Comparison of ENCODE assay signal across 17 cellular contexts in genomic region chr10:132355297-132355696, GRCh38. TPM values are rescaled to one million over a fixed set of nuclear protein-coding genes. Genes with fewer than 3 reads are reported as not detected.
A peak's percentile ranks its signal among the peaks of the same experiment; 100 is the strongest.
DNase-seq lines count a peak whose midpoint lies in the region; ATAC-seq and TF ChIP-seq lines count a peak whose summit lies in the region.
"Had no signal": no experiment of that assay in that cellular context is flagged by ENCODE, and none has a peak within 500 bp of the region (broad histone marks: within the 10 kb centered on the region; RNA-seq: fewer than 3 reads in every experiment).

No MANE protein-coding gene starts in this region.

- peaks cover 10% of the 10 kb centered on the region for H4K20me1 ChIP-seq in osteoblast (ENCODE audit: insufficient read depth, low read length)

- H3K4me1 Mint-ChIP-seq in dendritic cell treated with granulocyte-macrophage colony-stimulating factor and Interleukin-4, amounts not matched to agents 40 ng/mL and 50 ng/mL, for 4 days (ENCODE audit: low read depth): peaks cover 28% of the 10 kb centered on the region

- intact Hi-C loops in dendritic cell treated with granulocyte-macrophage colony-stimulating factor and Interleukin-4, amounts not matched to agents 40 ng/mL and 50 ng/mL, for 4 days (cut with micrococcal nuclease): no loop called here
- intact Hi-C loops in esophagus squamous epithelium (cut with DNase I): no loop called here

- peak overlapping the region; percentile 49 for H3K4me3 Mint-ChIP-seq in dendritic cell treated with granulocyte-macrophage colony-stimulating factor and Interleukin-4, amounts not matched to agents 40 ng/mL and 50 ng/mL, for 4 days
- H3K4me3 Mint-ChIP-seq: CD8-positive, alpha-beta memory T cell had no signal

- H3K79me2 ChIP-seq in osteoblast (ENCODE audit: insufficient read depth, low read length): no peaks in the 10 kb centered on the region

- H3K27ac Mint-ChIP-seq in dendritic cell treated with granulocyte-macrophage colony-stimulating factor and Interleukin-4, amounts not matched to agents 40 ng/mL and 50 ng/mL, for 4 days: peak overlapping the region; percentile 71
- H3K27ac Mint-ChIP-seq: CD8-positive, alpha-beta memory T cell had no signal

- H2AFZ ChIP-seq in osteoblast (ENCODE audit: low read length): no peak overlapping the region

- TF ChIP-seq CTCF in Peyer's patch (IDR thresholded peaks at IDR 0.05) (no peak), osteoblast (IDR thresholded peaks at IDR 0.05; ENCODE audit: extremely low read depth, low read depth, low read length) (no peak), suprapubic skin (IDR thresholded peaks at IDR 0.05) (no peak), esophagus squamous epithelium (IDR thresholded peaks at IDR 0.05) (no peak)

- peaks cover 67% of the 10 kb centered on the region for H3K36me3 Mint-ChIP-seq in dendritic cell treated with granulocyte-macrophage colony-stimulating factor and Interleukin-4, amounts not matched to agents 40 ng/mL and 50 ng/mL, for 4 days (ENCODE audit: low read depth)
- H3K36me3 Mint-ChIP-seq: CD8-positive, alpha-beta memory T cell had no signal

- TF ChIP-seq EP300 in suprapubic skin (IDR thresholded peaks at IDR 0.05): no peak

- no peak overlapping the region for H3K4me2 ChIP-seq in osteoblast (ENCODE audit: insufficient read depth, low read length)
- H3K4me2 ChIP-seq: A549 had no signal

- no peaks in the 10 kb centered on the region for H3K4me1 ChIP-seq in Peyer's patch
- no peaks in the 10 kb centered on the region for H3K4me1 ChIP-seq in osteoblast (ENCODE audit: insufficient read depth, low read length)
- no peaks in the 10 kb centered on the region for H3K4me1 ChIP-seq in suprapubic skin
- no peaks in the 10 kb centered on the region for H3K4me1 ChIP-seq in esophagus squamous epithelium
- H3K4me1 ChIP-seq: A549, BE2C, Caco-2 had no signal

- DNase-seq in Peyer's patch (peak in 2 of 3 donors; percentile 39 to 41), osteoblast (ENCODE audit: insufficient read length, low spot score, missing footprints) (peak; percentile 65), suprapubic skin (ENCODE audit: low spot score in 2 of 2) (peak; percentile 54 to 78), esophagus squamous epithelium (lab: John Stamatoyannopoulos, UW) (no peak), NCI-H524 (lab: John Stamatoyannopoulos, UW) (no peak)
- DNase-seq: BE2C; Caco-2; CD8-positive, alpha-beta memory T cell; DMS53; GF-D8 had no signal

- no peak overlapping the region for H3K4me3 ChIP-seq in Peyer's patch
- H3K4me3 ChIP-seq in osteoblast (ENCODE audit: insufficient read depth, low read length): no peak overlapping the region
- no peak overlapping the region for H3K4me3 ChIP-seq in suprapubic skin
- no peak overlapping the region for H3K4me3 ChIP-seq in esophagus squamous epithelium
- H3K4me3 ChIP-seq: A549 had no signal

- H3K27me3 Mint-ChIP-seq in dendritic cell treated with granulocyte-macrophage colony-stimulating factor and Interleukin-4, amounts not matched to agents 40 ng/mL and 50 ng/mL, for 4 days: no peaks in the 10 kb centered on the region
- H3K27me3 Mint-ChIP-seq: CD8-positive, alpha-beta memory T cell had no signal

- no peaks in the 10 kb centered on the region for H3K36me3 ChIP-seq in Peyer's patch
- H3K36me3 ChIP-seq in osteoblast (ENCODE audit: insufficient read depth, low read length): no peaks in the 10 kb centered on the region
- H3K36me3 ChIP-seq in suprapubic skin: peaks cover 10% of the 10 kb centered on the region
- peaks cover 0 to 7% (median 0%) of the 10 kb centered on the region in 3 donors for H3K36me3 ChIP-seq in esophagus squamous epithelium
- H3K36me3 ChIP-seq: BE2C had no signal

- H3K27ac ChIP-seq in Peyer's patch: no peak overlapping the region
- H3K27ac ChIP-seq in osteoblast (ENCODE audit: low read depth, low read length): no peak overlapping the region
- no peak overlapping the region for H3K27ac ChIP-seq in suprapubic skin
- H3K27ac ChIP-seq in esophagus squamous epithelium: no peak overlapping the region
- H3K27ac ChIP-seq: A549, C4-2B had no signal

- 97% methylated on average over 9 of the region's 17 CpGs for WGBS in suprapubic skin
- 81 to 94% methylated on average over 3 of the region's 17 CpGs for WGBS in esophagus squamous epithelium, 2 donors

- TF ChIP-seq POLR2A in Peyer's patch (IDR thresholded peaks at IDR 0.05) (no peak), suprapubic skin (IDR thresholded peaks at IDR 0.05) (no peak), esophagus squamous epithelium (IDR thresholded peaks at IDR 0.05) (no peak)

- peaks cover 8% of the 10 kb centered on the region for H3K9me3 Mint-ChIP-seq in dendritic cell treated with granulocyte-macrophage colony-stimulating factor and Interleukin-4, amounts not matched to agents 40 ng/mL and 50 ng/mL, for 4 days
- H3K9me3 Mint-ChIP-seq: CD8-positive, alpha-beta memory T cell had no signal

- H3K27me3 ChIP-seq in Peyer's patch (no peaks in the 10 kb centered on the region), osteoblast (ENCODE audit: insufficient read depth, low read length) (no peaks in the 10 kb centered on the region), suprapubic skin (no peaks in the 10 kb centered on the region), esophagus squamous epithelium (no peaks in the 10 kb centered on the region)
- H3K27me3 ChIP-seq: BE2C had no signal

- no peaks in the 10 kb centered on the region for H3K9me3 ChIP-seq in Peyer's patch
- no peaks in the 10 kb centered on the region for H3K9me3 ChIP-seq in osteoblast (ENCODE audit: low read depth, low read length)
- no peaks in the 10 kb centered on the region for H3K9me3 ChIP-seq in suprapubic skin
- H3K9me3 ChIP-seq in esophagus squamous epithelium: no peaks in the 10 kb centered on the region
- H3K9me3 ChIP-seq: A549, BE2C, Caco-2 had no signal

- ATAC-seq in HG03520 (IDR thresholded peaks at IDR 0.05; ENCODE audit: unreplicated experiment): no peak
- ATAC-seq in HG03045 (IDR thresholded peaks at IDR 0.05; ENCODE audit: unreplicated experiment): no peak
- ATAC-seq: A549, HCT116, HepG2 had no signal

RNA-seq across cellular contexts. Expression of gene LRRC27, which starts 23.3 kb away (rescaled TPM):
- 10 to 100 TPM in 3 of 4 donors, 1 to 10 TPM in 1; 5.1 to 22.3 (median 18.5) TPM for total RNA-seq in Peyer's patch
- total RNA-seq in osteoblast: 11.2 and 13.4 TPM in 2 replicates
- total RNA-seq in suprapubic skin: 10 to 100 TPM in 1 of 4 donors, 1 to 10 TPM in 3; 6.6 to 13.1 (median 7.1) TPM
- total RNA-seq in esophagus squamous epithelium: 1 to 10 TPM; 1.5 to 5.3 (median 2.4) TPM

RNA-seq across cellular contexts. Expression of gene PWWP2B, which starts 41.7 kb away (rescaled TPM):
- total RNA-seq in Peyer's patch (10 to 100 TPM; 11.4 to 19.2 (median 15.1) TPM), osteoblast (15.3 and 18.5 TPM in 2 replicates), suprapubic skin (10 to 100 TPM; 15.2 to 19.4 (median 18.3) TPM), esophagus squamous epithelium (10 to 100 TPM; 14.9 to 27.3 (median 16.7) TPM)

RNA-seq across cellular contexts. Expression of gene STK32C, which starts 47.5 kb away (rescaled TPM):
- total RNA-seq in Peyer's patch (10 to 100 TPM in 1 of 4 donors, 1 to 10 TPM in 2, under 1 TPM in 1; 0.35 to 23.9 (median 4.4) TPM), osteoblast (12.7 and 14.5 TPM in 2 replicates), suprapubic skin (1 to 10 TPM; 1.3 to 5.6 (median 4.7) TPM), esophagus squamous epithelium (1 to 10 TPM; 2.3 to 5.5 (median 2.6) TPM)

Comparison
In these comparisons a context has a peak if more than half of its experiments do, and no peak if none do; other contexts are left out.
1. DNase-seq: peak in Peyer's patch (2 of 3), osteoblast (single experiment) and suprapubic skin (2 of 2); none in esophagus squamous epithelium (single experiment) and NCI-H524 (0 of 2).